14 cellular contexts compared by ENCODE assay signal in the genomic region with DNA sequence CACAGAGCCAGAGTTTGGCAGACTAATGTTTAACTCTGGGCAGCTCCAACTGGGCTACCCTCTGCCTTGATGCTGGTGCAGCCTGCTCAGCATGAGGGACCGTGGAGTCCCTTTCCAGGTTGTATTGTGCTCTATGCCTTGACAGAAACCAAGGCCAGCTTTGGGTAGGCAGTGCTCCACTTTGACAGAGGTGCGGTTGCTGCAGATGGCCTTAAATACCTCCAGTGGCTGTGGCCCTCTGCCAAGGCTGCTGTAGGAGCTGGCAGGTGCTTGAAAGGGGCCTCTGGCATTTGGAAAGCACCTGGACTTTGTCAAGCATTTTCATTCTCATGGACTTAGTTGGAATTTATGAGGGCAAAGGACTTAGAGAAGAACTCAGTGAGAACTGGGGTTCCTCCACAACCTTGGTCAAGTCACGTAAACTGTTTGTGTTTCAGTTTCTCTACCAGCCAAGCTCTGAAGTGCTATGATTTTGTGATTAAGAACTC.
DNase-seq lines count a peak whose midpoint lies in the region; ATAC-seq and TF ChIP-seq lines count a peak whose summit lies in the region.
"Had no signal": no experiment of that assay in that cellular context is flagged by ENCODE, and none has a peak within 500 bp of the region (broad histone marks: within the 10 kb centered on the region; RNA-seq: fewer than 3 reads in every experiment).

No MANE protein-coding gene starts in this region.

- H4K8ac ChIP-seq in mesendoderm (ENCODE audit: low read depth, low read length) = no peak overlapping the region

- intact Hi-C loops in sigmoid colon (cut with DNase I) = no loop called here

- no peak overlapping the region for H3K4ac ChIP-seq in mesendoderm (ENCODE audit: low read depth, low read length)

- no peak overlapping the region for H2BK120ac ChIP-seq in mesendoderm (ENCODE audit: low read depth, low read length)

- no peak overlapping the region for H3K4me2 ChIP-seq in mesendoderm (ENCODE audit: low read length)

- no peaks in the 10 kb centered on the region for H3K79me1 ChIP-seq in mesendoderm (ENCODE audit: low read length)

- no peak overlapping the region for H3K23ac ChIP-seq in mesendoderm (ENCODE audit: low read length)

- no peak for TF ChIP-seq CTCF in sigmoid colon (IDR thresholded peaks at IDR 0.05)

- no peak overlapping the region for H3K4me3 ChIP-seq in sigmoid colon
- no peak overlapping the region for H3K4me3 ChIP-seq in mesendoderm (ENCODE audit: low read length)
- H3K4me3 ChIP-seq: SK-N-MC had no signal

- DNase-seq in NCI-H1417 (lab: John Stamatoyannopoulos, UW) (peak in 2 of 3 experiments; percentile 3 to 23), NCI-H1417 treated with DMSO at 0.1 percent for 48 hours (lab: John Stamatoyannopoulos, UW) (no peak), NCI-H2171 (lab: John Stamatoyannopoulos, UW) (peak; percentile 62), cerebellar cortex (ENCODE audit: low spot score) (peak; percentile 24), sigmoid colon (peak; percentile 75), NCI-H146 treated with DMSO at 0.1 percent for 48 hours (lab: John Stamatoyannopoulos, UW; ENCODE audit: unreplicated experiment) (no peak), mesendoderm (no peak)
- DNase-seq: amygdala; NCI-H1436; stimulated activated CD4-positive, alpha-beta T cell treated with anti-CD3 and anti-CD28 coated beads, Interleukin-15, amount 100 ng/mL, for 24 hours had no signal

- no peak for TF ChIP-seq POLR2A in sigmoid colon (IDR thresholded peaks at IDR 0.05)

- no peaks in the 10 kb centered on the region for H3K79me2 ChIP-seq in mesendoderm (ENCODE audit: control insufficient read depth, insufficient read depth, low read length)

- H3K18ac ChIP-seq in mesendoderm (ENCODE audit: low read length) = no peak overlapping the region

- H3K27ac ChIP-seq in sigmoid colon (peak overlapping the region in 3 of 4 donors; percentile 35 to 70 (median 41)), mesendoderm (ENCODE audit: low read depth, low read length) (no peak overlapping the region)
- H3K27ac ChIP-seq: C4-2B, epithelial cell of prostate, SK-N-MC had no signal

- TF ChIP-seq EP300 in sigmoid colon (IDR thresholded peaks at IDR 0.05) = peak in 2 of 4 donors; percentile 28 to 51

- H2BK15ac ChIP-seq in mesendoderm (replicated peaks; ENCODE audit: low read depth) = no peak overlapping the region

- no peaks in the 10 kb centered on the region for H3K9me3 ChIP-seq in sigmoid colon

- H3K27me3 ChIP-seq in sigmoid colon (no peaks in the 10 kb centered on the region), mesendoderm (ENCODE audit: insufficient read depth, low read length, poor library complexity) (no peaks in the 10 kb centered on the region)

- WGBS in sigmoid colon, 2 donors = 14 to 62% methylated on average over 3 of the region's 3 CpGs
- no CpG with 5 or more reads among the region's 3 CpGs for WGBS in mesendoderm (ENCODE audit: extremely low coverage, insufficient coverage, low lambda C conversion rate)

- H3K56ac ChIP-seq in mesendoderm (ENCODE audit: low read length) = no peak overlapping the region

- H4K5ac ChIP-seq in mesendoderm (ENCODE audit: low read length) = no peak overlapping the region

- no peaks in the 10 kb centered on the region for H3K36me3 ChIP-seq in sigmoid colon
- no peaks in the 10 kb centered on the region for H3K36me3 ChIP-seq in mesendoderm (ENCODE audit: control insufficient read depth, insufficient read depth, low read length)

- H3K4me1 ChIP-seq in sigmoid colon = peaks cover 0 to 49% (median 34%) of the 10 kb centered on the region in 4 donors
- no peaks in the 10 kb centered on the region for H3K4me1 ChIP-seq in mesendoderm (ENCODE audit: control insufficient read depth, low read depth, low read length)

- no peak overlapping the region for H3K9ac ChIP-seq in mesendoderm (ENCODE audit: low read length)

- H2BK5ac ChIP-seq in mesendoderm (ENCODE audit: low read length) = no peak overlapping the region

- H2AK5ac ChIP-seq in mesendoderm (ENCODE audit: low read length) = no peak overlapping the region

- no peak for ATAC-seq in GM21723 (IDR thresholded peaks at IDR 0.05; ENCODE audit: unreplicated experiment)

Comparison
In these comparisons a context has a peak if more than half of its experiments do, and no peak if none do; other contexts are left out.
1. DNase-seq: peak in NCI-H1417 (2 of 3), NCI-H2171 (single experiment), cerebellar cortex (single experiment) and sigmoid colon (single experiment); none in NCI-H1417 treated with DMSO at 0.1 percent for 48 hours (single experiment), NCI-H146 treated with DMSO at 0.1 percent for 48 hours (single experiment) and mesendoderm (single experiment).